In the genomic region with DNA sequence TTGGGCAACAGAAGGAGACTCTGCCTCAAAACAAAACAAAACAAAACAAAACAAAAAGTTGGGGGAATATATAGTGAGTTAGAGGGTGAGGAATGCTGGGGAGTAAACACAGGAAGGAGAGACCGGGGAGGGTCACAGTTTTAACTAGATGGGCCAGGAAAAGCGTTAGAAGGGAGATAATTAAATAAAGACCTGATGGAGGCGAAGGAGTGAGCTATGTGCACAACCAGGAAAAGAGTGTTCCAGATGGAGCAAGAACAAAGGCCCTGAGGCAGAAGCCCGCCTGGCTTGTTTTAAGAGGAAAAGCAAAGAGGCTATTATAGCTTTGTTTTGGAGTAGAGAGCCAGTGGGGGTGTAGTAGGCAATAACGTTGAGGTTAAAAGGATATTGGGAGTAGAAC, we compare ENCODE assay signal across 23 cellular contexts. TPM values are rescaled to one million over a fixed set of nuclear protein-coding genes. Genes with fewer than 3 reads are reported as not detected.
DNase-seq lines count a peak whose midpoint lies in the region; ATAC-seq, FAIRE-seq and TF ChIP-seq lines count a peak whose summit lies in the region.
"Had no signal": no experiment of that assay in that cellular context is flagged by ENCODE, and none has a peak within 500 bp of the region (broad histone marks: within the 10 kb centered on the region; RNA-seq: fewer than 3 reads in every experiment).

No MANE protein-coding gene starts in this region.

- no peak overlapping the region for H3K4me3 Mint-ChIP-seq in stimulated activated effector memory CD8-positive, alpha-beta T cell treated with anti-CD3 and anti-CD28 coated beads, Interleukin-12 subunit alpha, Interleukin-12 subunit beta, amount 100 ng/mL, for 72 hours
- H3K4me3 Mint-ChIP-seq: activated CD4-positive, alpha-beta memory T cell treated with anti-CD3 and anti-CD28 coated beads, Interleukin-2, amount 10 ng/mL, durations not matched to agents 7 days and 5 days; CD4-positive, alpha-beta memory T cell; endodermal cell; nephron progenitor cell; T-helper 17 cell had no signal

- H3K9me1 ChIP-seq in keratinocyte (ENCODE audit: control insufficient read depth, extremely low read depth, insufficient read depth, low read length), result no peaks in the 10 kb centered on the region

- no peak overlapping the region for H3K27ac ChIP-seq in keratinocyte (ENCODE audit: control insufficient read depth, insufficient read depth, low read length)
- H3K27ac ChIP-seq: foreskin keratinocyte, SJCRH30 had no signal

- no peak for TF ChIP-seq CTCF in keratinocyte (optimal IDR thresholded peaks at IDR 0.05 in 1 of 3, IDR thresholded peaks at IDR 0.05 in 1 of 3, conservative IDR thresholded peaks at IDR 0.05 in 1 of 3; ENCODE audit: extremely low read depth in 1 of 3, insufficient read depth in 2 of 3, low read length in 3 of 3)

- H3K4me1 Mint-ChIP-seq in stimulated activated effector memory CD8-positive, alpha-beta T cell treated with anti-CD3 and anti-CD28 coated beads, Interleukin-12 subunit alpha, Interleukin-12 subunit beta, amount 100 ng/mL, for 72 hours, result peaks cover 8% of the 10 kb centered on the region

- no peaks in the 10 kb centered on the region for H3K9me3 Mint-ChIP-seq in stimulated activated effector memory CD8-positive, alpha-beta T cell treated with anti-CD3 and anti-CD28 coated beads, Interleukin-12 subunit alpha, Interleukin-12 subunit beta, amount 100 ng/mL, for 72 hours
- H3K9me3 Mint-ChIP-seq: activated CD4-positive, alpha-beta memory T cell treated with anti-CD3 and anti-CD28 coated beads, Interleukin-2, amount 10 ng/mL, durations not matched to agents 7 days and 5 days; activated naive CD4-positive, alpha-beta T cell treated with anti-CD3 and anti-CD28 coated beads, Interleukin-2, amount 50 U/mL, for 72 hours; nephron progenitor cell had no signal

- no peak overlapping the region for H3K4me2 ChIP-seq in keratinocyte (ENCODE audit: control insufficient read depth, extremely low read depth, insufficient read depth, low read depth, low read length)

- peak; percentile 27 for DNase-seq in HCEC 1CT
- DNase-seq in NCI-H69 (lab: John Stamatoyannopoulos, UW), result peak; percentile 69
- no peak for DNase-seq in keratinocyte (ENCODE audit: low read depth, low spot score)
- no peak for DNase-seq in stimulated activated effector memory CD8-positive, alpha-beta T cell treated with anti-CD3 and anti-CD28 coated beads, Interleukin-12 subunit alpha, Interleukin-12 subunit beta, amount 100 ng/mL, for 72 hours (ENCODE audit: low spot score in 2 of 2)
- no peak for DNase-seq in activated CD8-positive, alpha-beta memory T cell treated with anti-CD3 and anti-CD28 coated beads, Interleukin-2, amount 50 U/mL, for 48 hours
- DNase-seq in HuH-7 (ENCODE audit: low spot score), result no peak
- DNase-seq: activated CD4-positive, alpha-beta memory T cell treated with anti-CD3 and anti-CD28 coated beads, Interleukin-2, amount 10 ng/mL, durations not matched to agents 7 days and 5 days; activated T-cell treated with anti-CD3 and anti-CD28 coated beads, Interleukin-2, amount 50 U/mL, for 1 hour; CD4-positive, alpha-beta memory T cell; DND-41; endodermal cell; foreskin keratinocyte; Kasumi-1; midbrain; NCI-H1105 treated with DMSO at 0.1 percent for 48 hours; NCI-H774; nephron progenitor cell; PC-3; SJCRH30; substantia nigra; T-helper 17 cell had no signal

- dilution Hi-C loops in keratinocyte (cut with MboI; ENCODE audit: extremely low pct_ligation_motif_present, low sequenced_read_pairs), result no loop called here

- ATAC-seq in stimulated activated effector memory CD8-positive, alpha-beta T cell treated with anti-CD3 and anti-CD28 coated beads, Interleukin-12 subunit alpha, Interleukin-12 subunit beta, amount 100 ng/mL, for 72 hours, result no peak
- ATAC-seq in GM21825 (IDR thresholded peaks at IDR 0.05; ENCODE audit: unreplicated experiment), result no peak
- ATAC-seq: activated naive CD4-positive, alpha-beta T cell treated with anti-CD3 and anti-CD28 coated beads, Interleukin-2, amount 50 U/mL, for 72 hours; foreskin keratinocyte; T-helper 17 cell had no signal

- H3K9ac ChIP-seq in keratinocyte (ENCODE audit: control insufficient read depth, extremely low read depth, insufficient read depth, low read length), result no peak overlapping the region

- no peaks in the 10 kb centered on the region for H3K79me2 ChIP-seq in keratinocyte (ENCODE audit: control insufficient read depth, insufficient read depth, low read length)

- no peaks in the 10 kb centered on the region for H4K20me1 ChIP-seq in keratinocyte (ENCODE audit: control insufficient read depth, extremely low read depth, insufficient read depth, low read length)

- FAIRE-seq in keratinocyte (lab: Jason Lieb, UNC), result no peak

- no peaks in the 10 kb centered on the region for H3K36me3 ChIP-seq in keratinocyte (ENCODE audit: control insufficient read depth in 2 of 2, extremely low read depth in 1 of 2, insufficient read depth in 2 of 2, low read length in 2 of 2)
- H3K36me3 ChIP-seq: SJCRH30 had no signal

- no peaks in the 10 kb centered on the region for H3K9me3 ChIP-seq in keratinocyte (ENCODE audit: control insufficient read depth, low read depth, low read length)
- H3K9me3 ChIP-seq: SJCRH30 had no signal

- no peak overlapping the region for H3K4me3 ChIP-seq in keratinocyte (ENCODE audit: control insufficient read depth in 2 of 3, extremely low read depth in 1 of 3, insufficient read depth in 2 of 3, low read depth in 1 of 3, low read length in 3 of 3)
- H3K4me3 ChIP-seq: SJCRH30 had no signal

- H3K4me1 ChIP-seq in keratinocyte (ENCODE audit: control insufficient read depth, extremely low read depth, insufficient read depth, low read length), result peaks cover 11% of the 10 kb centered on the region
- H3K4me1 ChIP-seq: foreskin keratinocyte had no signal

- H3K27ac Mint-ChIP-seq in stimulated activated effector memory CD8-positive, alpha-beta T cell treated with anti-CD3 and anti-CD28 coated beads, Interleukin-12 subunit alpha, Interleukin-12 subunit beta, amount 100 ng/mL, for 72 hours, result peak overlapping the region; percentile 51
- H3K27ac Mint-ChIP-seq: activated CD4-positive, alpha-beta memory T cell treated with anti-CD3 and anti-CD28 coated beads, Interleukin-2, amount 10 ng/mL, durations not matched to agents 7 days and 5 days; activated naive CD4-positive, alpha-beta T cell treated with anti-CD3 and anti-CD28 coated beads, Interleukin-2, amount 50 U/mL, for 72 hours; endodermal cell; nephron progenitor cell; T-helper 17 cell had no signal

- peaks cover 6% of the 10 kb centered on the region for H3K36me3 Mint-ChIP-seq in stimulated activated effector memory CD8-positive, alpha-beta T cell treated with anti-CD3 and anti-CD28 coated beads, Interleukin-12 subunit alpha, Interleukin-12 subunit beta, amount 100 ng/mL, for 72 hours

- H2AFZ ChIP-seq in keratinocyte (ENCODE audit: control insufficient read depth, low read length), result peak overlapping the region; percentile 63

- no peaks in the 10 kb centered on the region for H3K27me3 ChIP-seq in keratinocyte (ENCODE audit: control insufficient read depth, extremely low read depth, insufficient read depth, low read length)
- H3K27me3 ChIP-seq: foreskin keratinocyte, SJCRH30 had no signal

RNA-seq across cellular contexts. Expression of gene PLA2G6, which starts 4.8 kb away (rescaled TPM):
- polyA plus RNA-seq in keratinocyte, result 4.6 to 12.1 TPM (median 5.2 TPM) in 3 replicates
- 1.6 TPM for polyA plus RNA-seq in keratinocyte (2011; ENCODE audit: low read depth)
- 1.4 and 2.3 TPM in 2 replicates for polyA plus RNA-seq in keratinocyte (2011; cell fraction: cytosol; rRNA removed)
- 34.0 and 40.8 TPM in 2 replicates for polyA plus RNA-seq in keratinocyte (2011; cell fraction: nucleus; rRNA removed)
- polyA plus RNA-seq in keratinocyte (2012; ENCODE audit: low replicate concordance), result 3.2 and 9.8 TPM in 2 replicates
- 4.4 to 20.7 TPM (median 14.4 TPM) in 3 replicates for polyA minus RNA-seq in keratinocyte
- polyA minus RNA-seq in keratinocyte (2011; cell fraction: cytosol; rRNA and poly(A)+ RNA removed), result 5.0 TPM
- polyA minus RNA-seq in keratinocyte (2011; cell fraction: nucleus; rRNA and poly(A)+ RNA removed), result 16.8 and 27.8 TPM in 2 replicates

RNA-seq across cellular contexts. Expression of gene MAFF, which starts 15.4 kb away (rescaled TPM):
- polyA plus RNA-seq in keratinocyte, result 8.6 to 10.5 TPM (median 10.5 TPM) in 3 replicates
- polyA plus RNA-seq in keratinocyte (2011; ENCODE audit: low read depth), result 29.6 TPM
- 7.0 and 9.8 TPM in 2 replicates for polyA plus RNA-seq in keratinocyte (2011; cell fraction: cytosol; rRNA removed)
- polyA plus RNA-seq in keratinocyte (2011; cell fraction: nucleus; rRNA removed), result 12.7 and 15.8 TPM in 2 replicates
- polyA plus RNA-seq in keratinocyte (2012; ENCODE audit: low replicate concordance), result 12.2 and 74.2 TPM in 2 replicates
- 3.1 to 3.9 TPM (median 3.5 TPM) in 3 replicates for polyA minus RNA-seq in keratinocyte
- 12.3 TPM for polyA minus RNA-seq in keratinocyte (2011; cell fraction: cytosol; rRNA and poly(A)+ RNA removed)
- 8.0 and 8.1 TPM in 2 replicates for polyA minus RNA-seq in keratinocyte (2011; cell fraction: nucleus; rRNA and poly(A)+ RNA removed)

Comparison
In these comparisons a context has a peak if more than half of its experiments do, and no peak if none do; other contexts are left out.
1. DNase-seq: peak in HCEC 1CT (single experiment) and NCI-H69 (single experiment); none in keratinocyte (single experiment), stimulated activated effector memory CD8-positive, alpha-beta T cell treated with anti-CD3 and anti-CD28 coated beads, Interleukin-12 subunit alpha, Interleukin-12 subunit beta, amount 100 ng/mL, for 72 hours (0 of 2), activated CD8-positive, alpha-beta memory T cell treated with anti-CD3 and anti-CD28 coated beads, Interleukin-2, amount 50 U/mL, for 48 hours (single experiment) and HuH-7 (single experiment).